16 cellular contexts compared by ENCODE assay signal in the genomic region with DNA sequence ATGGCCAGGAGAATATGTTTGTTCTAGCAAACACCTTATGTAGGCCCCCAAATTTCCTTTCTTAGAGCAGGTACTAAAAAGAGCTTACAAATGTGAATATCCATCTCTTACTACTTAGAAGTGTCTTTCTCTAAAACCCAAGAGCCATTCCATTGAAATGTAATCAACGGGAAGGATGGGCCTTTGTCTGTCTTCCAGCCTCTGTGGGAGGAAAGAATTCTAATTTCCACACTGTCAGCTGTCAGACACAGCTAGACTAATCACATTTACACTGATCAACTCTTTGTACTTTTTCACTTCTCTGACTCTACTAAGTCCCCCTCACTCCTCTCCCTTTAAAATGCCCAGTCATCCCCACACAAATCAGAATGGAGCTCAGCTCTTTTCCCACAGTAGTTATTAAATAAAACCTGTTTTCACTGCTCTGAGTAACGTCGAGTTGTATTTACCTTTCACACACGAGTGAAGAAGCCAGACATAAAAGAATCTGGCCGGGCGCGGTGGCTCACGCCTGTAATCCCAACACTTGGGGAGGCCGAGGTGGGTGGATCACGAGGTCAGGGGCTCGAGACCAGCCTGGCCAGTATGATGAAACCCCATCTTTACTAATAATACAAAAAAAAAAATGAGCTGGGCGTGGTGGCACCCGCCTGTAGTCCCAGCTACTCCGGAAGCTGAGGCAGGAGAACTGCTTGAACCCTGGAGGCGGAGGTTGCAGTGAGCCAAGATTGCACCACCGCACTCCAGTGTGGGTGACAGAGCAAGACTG. TPM values are rescaled to one million over a fixed set of nuclear protein-coding genes. Genes with fewer than 3 reads are reported as not detected.
DNase-seq lines count a peak whose midpoint lies in the region; TF ChIP-seq lines count a peak whose summit lies in the region.
"Had no signal": no experiment of that assay in that cellular context is flagged by ENCODE, and none has a peak within 500 bp of the region (broad histone marks: within the 10 kb centered on the region; RNA-seq: fewer than 3 reads in every experiment).

No MANE protein-coding gene starts in this region.

- H3K79me2 ChIP-seq in mammary epithelial cell (ENCODE audit: insufficient read depth, low read length): peaks cover 39% of the 10 kb centered on the region

- WGBS in mammary epithelial cell (ENCODE audit: low coverage, missing lambda C conversion rate): 78% methylated on average over 9 of the region's 16 CpGs

- H3K27me3 Mint-ChIP-seq in MCF 10A (ENCODE audit: insufficient read depth, unreplicated experiment): no peaks in the 10 kb centered on the region
- no peaks in the 10 kb centered on the region for H3K27me3 Mint-ChIP-seq in type B pancreatic cell
- H3K27me3 Mint-ChIP-seq: memory B cell had no signal

- H3K27ac Mint-ChIP-seq in MCF 10A (ENCODE audit: low read depth, unreplicated experiment): peak overlapping the region; percentile 87
- H3K27ac Mint-ChIP-seq in type B pancreatic cell: peak overlapping the region; percentile 91
- H3K27ac Mint-ChIP-seq: activated naive CD4-positive, alpha-beta T cell treated with anti-CD3 and anti-CD28 coated beads for 36 hours had no signal

- peaks cover 11% of the 10 kb centered on the region for H3K4me1 Mint-ChIP-seq in MCF 10A (ENCODE audit: insufficient read depth, unreplicated experiment)
- peaks cover 7% of the 10 kb centered on the region for H3K4me1 Mint-ChIP-seq in type B pancreatic cell (ENCODE audit: unreplicated experiment)

- no peaks in the 10 kb centered on the region for H4K20me1 ChIP-seq in mammary epithelial cell (ENCODE audit: insufficient read depth, low read length)

- POLR2A ChIA-PET in MCF 10A (lab: Yijun Ruan, JAX): interaction anchor here (0.6 to 2.6 kb wide), 8 partner anchors 9 to 113 kb away, joined by 3 to 19 read pairs (median 4); partner anchors contain the start of genes RBBP4 and ZBTB8OS

- H2AFZ ChIP-seq in mammary epithelial cell (ENCODE audit: low read depth, low read length): no peak overlapping the region

- peaks cover 28% of the 10 kb centered on the region for H3K36me3 Mint-ChIP-seq in MCF 10A (ENCODE audit: insufficient read depth, unreplicated experiment)
- peaks cover 20% of the 10 kb centered on the region for H3K36me3 Mint-ChIP-seq in type B pancreatic cell

- intact Hi-C loops in MCF 10A (cut with micrococcal nuclease): no loop called here
- intact Hi-C loops in mammary epithelial cell (cut with micrococcal nuclease): no loop called here

- H3K9me3 ChIP-seq in mammary epithelial cell (replicated peaks; ENCODE audit: insufficient read depth, low read length): no peaks in the 10 kb centered on the region
- H3K9me3 ChIP-seq: esophagus muscularis mucosa, SJSA1 had no signal

- CTCF ChIA-PET in MCF 10A (lab: Yijun Ruan, JAX): interaction anchor here (0.6 to 1.3 kb wide), 4 partner anchors 16 to 117 kb away, joined by 3 to 5 read pairs (median 3); no protein-coding TSS in a partner anchor
- CTCF ChIA-PET in mammary epithelial cell (lab: Charles Lee; ENCODE audit: low non-redundant PET): no interaction called here

- BruUV-seq in MCF 10A (replicated peaks; lab: Mats Ljungman, UMichigan) (TSS peak; percentile 33), mammary epithelial cell (replicated peaks; lab: Mats Ljungman, UMichigan) (no TSS peak)

- H3K4me2 ChIP-seq in mammary epithelial cell (ENCODE audit: insufficient read depth, low read depth, low read length): no peak overlapping the region

- H3K4me3 Mint-ChIP-seq in MCF 10A (ENCODE audit: unreplicated experiment) (peak overlapping the region; percentile 66), type B pancreatic cell (peak overlapping the region; percentile 48)
- H3K4me3 Mint-ChIP-seq: activated naive CD4-positive, alpha-beta T cell treated with anti-CD3 and anti-CD28 coated beads for 36 hours; memory B cell had no signal

- H3K27me3 ChIP-seq in mammary epithelial cell (ENCODE audit: insufficient read depth, low read length): no peaks in the 10 kb centered on the region
- H3K27me3 ChIP-seq: esophagus muscularis mucosa, SJSA1 had no signal

- no peak overlapping the region for H3K9ac ChIP-seq in mammary epithelial cell (ENCODE audit: insufficient read depth, low read length)

- dilution Hi-C loops in mammary epithelial cell (cut with HindIII; ENCODE audit: low sequenced_read_pairs): no loop called here

- H3K9me3 Mint-ChIP-seq in MCF 10A (ENCODE audit: unreplicated experiment) (no peaks in the 10 kb centered on the region), type B pancreatic cell (no peaks in the 10 kb centered on the region)
- H3K9me3 Mint-ChIP-seq: activated naive CD4-positive, alpha-beta T cell treated with anti-CD3 and anti-CD28 coated beads for 36 hours; memory B cell had no signal

- in situ Hi-C loops in mammary epithelial cell (cut with MboI; ENCODE audit: low sequenced_read_pairs in 2 of 2): no loop called here

- no peaks in the 10 kb centered on the region for H3K4me1 ChIP-seq in mammary epithelial cell (ENCODE audit: insufficient read depth, low read length)
- H3K4me1 ChIP-seq: esophagus muscularis mucosa, SJSA1 had no signal

- DNase-seq in MCF 10A (ENCODE audit: unreplicated experiment) (peak; percentile 67), mammary epithelial cell (no peak), astrocyte of the hippocampus (ENCODE audit: low read depth, low spot score) (peak; percentile 24), left kidney (ENCODE audit: low read depth, low spot score) (peak; percentile 3), type B pancreatic cell (ENCODE audit: extremely low spot score, unreplicated experiment) (no peak), D341Med (ENCODE audit: low spot score) (no peak), NCI-H2081 (lab: John Stamatoyannopoulos, UW) (no peak), NCI-H1048 (lab: John Stamatoyannopoulos, UW) (no peak)
- DNase-seq: activated naive CD4-positive, alpha-beta T cell treated with anti-CD3 and anti-CD28 coated beads for 36 hours; cerebellar nuclear complex; DMS153; NCI-H146; NCI-H526 treated with DMSO at 0.1 percent for 48 hours had no signal

- peaks cover 3% of the 10 kb centered on the region for H3K36me3 ChIP-seq in mammary epithelial cell (ENCODE audit: insufficient read depth, low read length)

- no peak overlapping the region for H3K4me3 ChIP-seq in mammary epithelial cell (replicated peaks in 1 of 3; ENCODE audit: insufficient read depth in 1 of 3, low read depth in 2 of 3, low read length in 3 of 3)
- H3K4me3 ChIP-seq: esophagus muscularis mucosa, SJSA1 had no signal

- no peak overlapping the region for H3K27ac ChIP-seq in mammary epithelial cell (ENCODE audit: insufficient read depth, low read depth, low read length)
- H3K27ac ChIP-seq: esophagus muscularis mucosa, SJSA1 had no signal

- TF ChIP-seq CTCF in MCF 10A (IDR thresholded peaks at IDR 0.05; ENCODE audit: unreplicated experiment) (no peak), mammary epithelial cell (conservative IDR thresholded peaks at IDR 0.05 in 1 of 2, IDR thresholded peaks at IDR 0.05 in 1 of 2; ENCODE audit: extremely low read depth in 1 of 2, insufficient read depth in 1 of 2, low read depth in 1 of 2, low read length in 2 of 2) (no peak), type B pancreatic cell (conservative IDR thresholded peaks at IDR 0.05) (no peak)

RNA-seq across cellular contexts. Expression of gene ZBTB8OS, which starts 13.4 kb away (rescaled TPM):
- total RNA-seq in MCF 10A (2022): 66.2 and 81.1 TPM in 2 replicates
- total RNA-seq in mammary epithelial cell: 10 to 100 TPM; 17.0 to 42.8 TPM
- 43.5 TPM for polyA plus RNA-seq in mammary epithelial cell
- polyA minus RNA-seq in mammary epithelial cell: 13.2 TPM
- 41.7 and 49.8 TPM in 2 replicates for total RNA-seq in type B pancreatic cell (ENCODE audit: low replicate concordance)

RNA-seq across cellular contexts. Expression of gene RBBP4, which starts 14.0 kb away (rescaled TPM):
- total RNA-seq in MCF 10A (2022) (165 and 179 TPM in 2 replicates), mammary epithelial cell (100 to 1,000 TPM; 108 to 110 TPM), type B pancreatic cell (ENCODE audit: low replicate concordance) (274 and 386 TPM in 2 replicates)
- 67.5 TPM for polyA plus RNA-seq in mammary epithelial cell
- polyA minus RNA-seq in mammary epithelial cell: 98.9 TPM

Comparison
In these comparisons a context has a peak if more than half of its experiments do, and no peak if none do; other contexts are left out.
1. DNase-seq: peak in MCF 10A (single experiment), astrocyte of the hippocampus (single experiment) and left kidney (single experiment); none in mammary epithelial cell (single experiment), type B pancreatic cell (single experiment), D341Med (single experiment), NCI-H2081 (0 of 2) and NCI-H1048 (single experiment).